Comparison of ENCODE assay signal across 1 cellular context in genomic region chr2:219508933-219509779, GRCh38.
TF ChIP-seq lines count a peak whose summit lies in the region.

No MANE protein-coding gene starts in this region.

TF ChIP-seq in HEK293, 187 proteins besides CTCF, POLR2A, EP300 and RAD21 (continued from another document):
- no peak for TF ChIP-seq ZNF449 (tag by site-specific recombination; IDR thresholded peaks at IDR 0.05)
